Comparison of ENCODE assay signal across 30 cellular contexts in the genomic region with DNA sequence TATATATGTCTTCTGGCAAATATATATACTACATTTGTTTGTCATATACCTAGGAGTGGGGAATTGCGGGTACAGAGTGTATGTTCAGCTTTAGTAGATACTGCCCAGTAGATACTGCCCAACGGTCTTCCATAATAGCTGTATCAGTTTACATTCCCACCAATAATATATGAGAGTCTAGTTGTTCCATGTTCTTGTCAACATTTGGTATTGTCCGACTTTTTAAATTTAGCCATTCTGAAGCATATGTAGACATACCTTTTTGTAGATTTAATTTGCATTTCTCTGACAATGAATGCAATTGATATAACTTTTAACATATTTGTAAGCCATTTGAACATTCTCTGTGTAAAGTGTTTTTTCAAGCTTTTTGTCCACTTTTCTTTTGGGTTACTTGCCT.
"Had no signal": no experiment of that assay in that cellular context is flagged by ENCODE, and none has a peak within 500 bp of the region (broad histone marks: within the 10 kb centered on the region; RNA-seq: fewer than 3 reads in every experiment).

No MANE protein-coding gene starts in this region.

- H3K4me1 ChIP-seq: foreskin keratinocyte had no signal

- H3K27ac Mint-ChIP-seq: activated CD4-positive, alpha-beta T cell treated with anti-CD3 and anti-CD28 coated beads for 36 hours; activated naive CD8-positive, alpha-beta T cell; activated T-cell treated with anti-CD3 and anti-CD28 coated beads, Interleukin-2, amount 50 U/mL, for 24 hours; activated T-cell treated with anti-CD3 and anti-CD28 coated beads, Interleukin-2, amount 50 U/mL, for 72 hours; dendritic cell treated with granulocyte-macrophage colony-stimulating factor and Interleukin-4, amounts not matched to agents 40 ng/mL and 50 ng/mL, for 4 days; effector memory CD8-positive, alpha-beta T cell had no signal

- H3K4me3 ChIP-seq: coronary artery, dorsolateral prefrontal cortex, esophagus muscularis mucosa, gastrocnemius medialis, heart left ventricle had no signal

- H3K27me3 ChIP-seq: brain microvascular endothelial cell, dorsolateral prefrontal cortex, esophagus muscularis mucosa, gastrocnemius medialis, heart left ventricle had no signal

- H3K4me3 Mint-ChIP-seq: activated CD4-positive, alpha-beta T cell treated with anti-CD3 and anti-CD28 coated beads for 36 hours; activated naive CD8-positive, alpha-beta T cell; activated T-cell treated with anti-CD3 and anti-CD28 coated beads, Interleukin-2, amount 50 U/mL, for 24 hours; activated T-cell treated with anti-CD3 and anti-CD28 coated beads, Interleukin-2, amount 50 U/mL, for 72 hours; central memory CD8-positive, alpha-beta T cell; dendritic cell treated with granulocyte-macrophage colony-stimulating factor and Interleukin-4, amounts not matched to agents 40 ng/mL and 50 ng/mL, for 4 days; effector memory CD8-positive, alpha-beta T cell had no signal

- H3K36me3 ChIP-seq: brain microvascular endothelial cell, esophagus muscularis mucosa, gastrocnemius medialis, heart left ventricle had no signal

- H3K27ac ChIP-seq: brain microvascular endothelial cell, coronary artery, dorsolateral prefrontal cortex, esophagus muscularis mucosa, foreskin keratinocyte, gastrocnemius medialis, heart left ventricle had no signal

- H3K27me3 Mint-ChIP-seq: activated CD4-positive, alpha-beta T cell treated with anti-CD3 and anti-CD28 coated beads for 36 hours; activated naive CD8-positive, alpha-beta T cell; activated T-cell treated with anti-CD3 and anti-CD28 coated beads, Interleukin-2, amount 50 U/mL, for 24 hours; central memory CD8-positive, alpha-beta T cell; effector memory CD8-positive, alpha-beta T cell had no signal

- H3K9me3 Mint-ChIP-seq: central memory CD8-positive, alpha-beta T cell; dendritic cell treated with granulocyte-macrophage colony-stimulating factor and Interleukin-4, amounts not matched to agents 40 ng/mL and 50 ng/mL, for 4 days; effector memory CD8-positive, alpha-beta T cell had no signal

- FAIRE-seq: astrocyte, bronchial epithelial cell had no signal

- ATAC-seq: effector memory CD8-positive, alpha-beta T cell; foreskin keratinocyte; gastrocnemius medialis; heart left ventricle had no signal

- DNase-seq: activated CD4-positive, alpha-beta T cell treated with anti-CD3 and anti-CD28 coated beads for 36 hours; activated CD4-positive, alpha-beta T cell treated with anti-CD3 and anti-CD28 coated beads, Interleukin-2, amount 50 U/mL, for 1 hour; activated CD4-positive, alpha-beta T cell treated with anti-CD3 and anti-CD28 coated beads, Interleukin-2, amount 50 U/mL, for 48 hours; activated CD4-positive, CD25-positive, alpha-beta regulatory T cell; activated CD4-positive, CD25-positive, alpha-beta regulatory T cell treated with anti-CD3 and anti-CD28 coated beads, Interleukin-2, amount 50 U/mL, for 72 hours; activated CD8-positive, alpha-beta memory T cell treated with anti-CD3 and anti-CD28 coated beads, Interleukin-2, amount 50 U/mL, for 48 hours; activated gamma-delta T cell treated with Interleukin-2 at 50 U/mL for 16 hours; activated naive CD4-positive, alpha-beta T cell treated with anti-CD3 and anti-CD28 coated beads, Interleukin-2, amount 50 U/mL, for 16 hours; activated naive CD4-positive, alpha-beta T cell treated with Interleukin-2 at 50 U/mL for 16 hours; activated T-cell treated with anti-CD3 and anti-CD28 coated beads for 4 hours; activated T-cell treated with anti-CD3 and anti-CD28 coated beads, Interleukin-2, amount 50 U/mL, for 24 hours; amniotic stem cell; anterior cingulate cortex; brain microvascular endothelial cell; dorsolateral prefrontal cortex; effector CD4-positive, alpha-beta T cell; effector memory CD8-positive, alpha-beta T cell; erythroblast; foreskin keratinocyte; gastrocnemius medialis; glutamatergic neuron; heart left ventricle had no signal
